In genomic region chr4:143616771-143617170, GRCh38 we compare ENCODE assay signal across 9 cellular contexts.
DNase-seq lines count a peak whose midpoint lies in the region; ATAC-seq, FAIRE-seq and TF ChIP-seq lines count a peak whose summit lies in the region.
"Had no signal": no experiment of that assay in that cellular context is flagged by ENCODE, and none has a peak within 500 bp of the region (broad histone marks: within the 10 kb centered on the region; RNA-seq: fewer than 3 reads in every experiment).

No MANE protein-coding gene starts in this region.

- H3K36me3 ChIP-seq in pancreas, result no peaks in the 10 kb centered on the region

- ATAC-seq in GM18873 (IDR thresholded peaks at IDR 0.05; ENCODE audit: low FRiP score, unreplicated experiment) (peak; percentile 95), HG02610 (IDR thresholded peaks at IDR 0.05; ENCODE audit: unreplicated experiment) (peak; percentile 71), pancreas (no peak)
- ATAC-seq: right cardiac atrium had no signal

- no peaks in the 10 kb centered on the region for H3K4me1 ChIP-seq in pancreas

- H3K27ac ChIP-seq in pancreas, result no peak overlapping the region

- peak; percentile 84 for DNase-seq in MV-4-11 (lab: John Stamatoyannopoulos, UW)
- peak; percentile 66 for DNase-seq in myocyte (ENCODE audit: low read depth)
- DNase-seq in NCI-H1436 (lab: John Stamatoyannopoulos, UW), result no peak
- no peak for DNase-seq in NAMALWA (ENCODE audit: low spot score)
- no peak for DNase-seq in pancreas
- DNase-seq: NCI-H1694 treated with DMSO at 0.1 percent for 48 hours, right cardiac atrium had no signal

- TF ChIP-seq CTCF in pancreas (IDR thresholded peaks at IDR 0.05), result no peak

- no peaks in the 10 kb centered on the region for H3K27me3 ChIP-seq in pancreas

- intact Hi-C loops in pancreas (cut with DNase I), result no loop called here

- FAIRE-seq in pancreas (lab: Jason Lieb, UNC), result no peak

- no peaks in the 10 kb centered on the region for H3K9me3 ChIP-seq in pancreas

- no peak overlapping the region for H3K4me3 ChIP-seq in pancreas

- 89 to 98% methylated on average over 8 of the region's 8 CpGs for WGBS in pancreas, 2 donors

Comparison
In these comparisons a context has a peak if more than half of its experiments do, and no peak if none do; other contexts are left out.
1. ATAC-seq: peak in GM18873 (single experiment) and HG02610 (single experiment); none in pancreas (0 of 4).
2. DNase-seq: peak in MV-4-11 (single experiment) and myocyte (single experiment); none in NCI-H1436 (single experiment), NAMALWA (single experiment) and pancreas (0 of 6).